ENCODE assay signal across 13 cellular contexts in genomic region chr9:90825586-90825985, GRCh38. TPM values are rescaled to one million over a fixed set of nuclear protein-coding genes. Genes with fewer than 3 reads are reported as not detected.
"Had no signal": no experiment of that assay in that cellular context is flagged by ENCODE, and none has a peak within 500 bp of the region (broad histone marks: within the 10 kb centered on the region; RNA-seq: fewer than 3 reads in every experiment).

No MANE protein-coding gene starts in this region.

- H3K27ac Mint-ChIP-seq: activated CD8-positive, alpha-beta T cell treated with anti-CD3 and anti-CD28 coated beads, Interleukin-2, amount 10 ng/mL, durations not matched to agents 7 days and 5 days; activated naive CD8-positive, alpha-beta T cell treated with anti-CD3 and anti-CD28 coated beads, Interleukin-2, amount 50 U/mL, for 24 hours had no signal

- H3K4me1 ChIP-seq: uterus had no signal

- H3K9me3 ChIP-seq: thyroid gland, uterus had no signal

- H3K4me3 ChIP-seq: cardiac muscle cell, thyroid gland, uterus had no signal

- H3K9ac ChIP-seq: parathyroid adenoma had no signal

- H3K27ac ChIP-seq: cardiac muscle cell, parathyroid adenoma, thyroid gland, uterus, WERI-Rb-1 had no signal

- H3K36me3 ChIP-seq: cardiac muscle cell, thyroid gland, uterus had no signal

- H2AFZ ChIP-seq: parathyroid adenoma had no signal

- H3K27me3 ChIP-seq: cardiac muscle cell, thyroid gland, uterus had no signal

- DNase-seq: activated CD4-positive, alpha-beta T cell treated with anti-CD3 and anti-CD28 coated beads for 48 hours; activated CD8-positive, alpha-beta T cell treated with anti-CD3 and anti-CD28 coated beads, Interleukin-2, amount 10 ng/mL, durations not matched to agents 7 days and 5 days; activated naive CD4-positive, alpha-beta T cell treated with Interleukin-2 at 50 U/mL for 16 hours; activated naive CD8-positive, alpha-beta T cell treated with anti-CD3 and anti-CD28 coated beads, Interleukin-2, amount 50 U/mL, for 24 hours; stimulated activated CD4-positive, alpha-beta T cell treated with anti-CD3 and anti-CD28 coated beads, Interleukin-15, amount 100 ng/mL, for 24 hours; stimulated activated CD4-positive, alpha-beta T cell treated with anti-CD3 and anti-CD28 coated beads, Interleukin-4, amount 100 ng/mL, for 24 hours; T-helper 9 cell; thyroid gland; uterus; WERI-Rb-1 had no signal

- H3K4me1 Mint-ChIP-seq: neural crest cell had no signal

- H3K4me3 Mint-ChIP-seq: activated CD8-positive, alpha-beta T cell treated with anti-CD3 and anti-CD28 coated beads, Interleukin-2, amount 10 ng/mL, durations not matched to agents 7 days and 5 days; activated naive CD8-positive, alpha-beta T cell treated with anti-CD3 and anti-CD28 coated beads, Interleukin-2, amount 50 U/mL, for 24 hours; neural crest cell had no signal

RNA-seq across cellular contexts. Expression of gene SYK, which starts 24.0 kb away (rescaled TPM):
- total RNA-seq: cardiac muscle cell had no signal
